24 cellular contexts compared by ENCODE assay signal in the genomic region with DNA sequence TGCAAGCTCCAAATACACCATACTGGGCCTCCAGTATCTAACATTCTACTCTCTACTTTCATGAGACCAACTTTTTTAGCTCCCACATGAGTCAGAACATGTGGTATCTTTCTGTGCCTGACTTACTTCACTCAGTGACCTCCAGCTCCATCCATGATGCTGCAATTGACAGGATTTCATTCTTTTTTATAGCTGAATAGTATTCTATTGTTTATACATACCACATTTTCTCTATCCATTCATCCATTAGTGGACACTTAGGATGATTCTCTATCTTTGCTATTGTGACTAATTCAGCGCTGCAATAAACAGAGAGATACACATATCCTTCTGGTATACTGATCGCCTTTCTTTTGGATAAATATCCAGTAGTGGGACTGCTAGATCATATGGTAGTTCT.
"Had no signal": no experiment of that assay in that cellular context is flagged by ENCODE, and none has a peak within 500 bp of the region (broad histone marks: within the 10 kb centered on the region; RNA-seq: fewer than 3 reads in every experiment).

No MANE protein-coding gene starts in this region.

- ATAC-seq: left lobe of liver; mucosa of descending colon; naive thymus-derived CD4-positive, alpha-beta T cell; natural killer cell treated with Interleukin-12 subunit alpha and Interleukin-12 subunit beta and Interleukin-15 and Interleukin-18, amount 100 ng/mL, for 72 hours; sciatic nerve; stimulated activated effector memory CD8-positive, alpha-beta T cell treated with anti-CD3 and anti-CD28 coated beads, Interleukin-12 subunit alpha, Interleukin-12 subunit beta, amount 100 ng/mL, for 72 hours had no signal

- H3K36me3 ChIP-seq: ovary, prostate gland, suprapubic skin, tibial nerve, uterus had no signal

- H3K27me3 ChIP-seq: ovary, suprapubic skin, tibial nerve, uterus had no signal

- DNase-seq: hippocampal formation; kidney glomerular epithelial cell; left cardiac atrium; midbrain; mucosa of descending colon; naive thymus-derived CD4-positive, alpha-beta T cell; ovary; posterior cingulate gyrus; retina; right cardiac atrium; stimulated activated CD4-positive, alpha-beta T cell treated with anti-CD3 and anti-CD28 coated beads, Interleukin-12 subunit alpha, Interleukin-12 subunit beta, amount 100 ng/mL, for 4 hours; stimulated activated CD4-positive, alpha-beta T cell treated with anti-CD3 and anti-CD28 coated beads, Interleukin-15, amount 100 ng/mL, for 24 hours; stimulated activated CD4-positive, alpha-beta T cell treated with anti-CD3 and anti-CD28 coated beads, Interleukin-4, amount 100 ng/mL, for 24 hours; stimulated activated naive CD4-positive, alpha-beta T cell; uterus had no signal

- H3K27ac ChIP-seq: ovary, prostate gland, skin epidermis, suprapubic skin, tibial nerve, uterus had no signal

- H3K4me3 ChIP-seq: lung, mucosa of descending colon, ovary, prostate gland, skin epidermis, suprapubic skin, tibial nerve, uterus had no signal

- H3K9me3 ChIP-seq: mucosa of descending colon, ovary, prostate gland, suprapubic skin, tibial nerve, uterus had no signal

- H3K4me1 ChIP-seq: prostate gland, uterus had no signal
